In the genomic region with DNA sequence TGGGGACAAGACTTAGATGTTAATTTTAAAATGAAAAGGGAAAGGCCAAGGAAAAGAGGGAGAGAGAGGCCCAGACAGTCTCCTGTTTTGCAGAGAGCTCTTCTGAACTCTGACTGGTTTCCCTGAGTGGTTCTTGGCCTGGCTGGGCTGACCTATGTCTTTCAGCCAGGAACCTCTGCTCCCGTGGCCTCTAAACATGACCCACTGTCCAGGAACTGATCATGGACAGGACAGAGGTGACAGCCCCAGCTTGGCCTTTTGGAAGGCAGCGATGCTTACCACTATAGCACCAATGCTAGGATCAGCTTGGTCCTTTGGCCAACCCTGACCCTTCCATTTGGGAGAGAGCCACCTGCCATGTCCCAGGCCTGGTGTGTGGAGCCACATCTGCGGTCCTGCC, we compare ENCODE assay signal across 20 cellular contexts. TPM values are rescaled to one million over a fixed set of nuclear protein-coding genes. Genes with fewer than 3 reads are reported as not detected.
"Had no signal": no experiment of that assay in that cellular context is flagged by ENCODE, and none has a peak within 500 bp of the region (broad histone marks: within the 10 kb centered on the region; RNA-seq: fewer than 3 reads in every experiment).

No MANE protein-coding gene starts in this region.

- H3K27me3 ChIP-seq: hepatocyte, neutrophil, stomach, thyroid gland, upper lobe of right lung had no signal

- H3K9me3 ChIP-seq: neutrophil, sigmoid colon, stomach, thyroid gland, upper lobe of right lung had no signal

- H2AFZ ChIP-seq: hepatocyte had no signal

- H3K4me2 ChIP-seq: hepatocyte had no signal

- FAIRE-seq: bronchial epithelial cell, endothelial cell of umbilical vein had no signal

- H3K27ac ChIP-seq: hepatocyte, neutrophil, sigmoid colon, skin epidermis, upper lobe of right lung had no signal

- DNase-seq: effector CD4-positive, alpha-beta T cell; endodermal cell; erythroblast; foreskin melanocyte; mesenchymal stem cell; midbrain; posterior cingulate gyrus; sigmoid colon; stimulated activated CD4-positive, alpha-beta T cell treated with anti-CD3 and anti-CD28 coated beads, Interleukin-12 subunit alpha, Interleukin-12 subunit beta, amount 100 ng/mL, for 4 hours; stimulated activated naive CD4-positive, alpha-beta T cell; stomach; upper lobe of right lung had no signal

- H3K4me3 ChIP-seq: hepatocyte, lung, sigmoid colon, skin epidermis, stomach, thyroid gland, upper lobe of right lung had no signal

- H3K79me2 ChIP-seq: hepatocyte had no signal

- ATAC-seq: natural killer cell treated with Interleukin-12 subunit alpha and Interleukin-12 subunit beta and Interleukin-15 and Interleukin-18, amount 100 ng/mL, for 72 hours; upper lobe of right lung had no signal

- H3K36me3 ChIP-seq: neutrophil, sigmoid colon, stomach, thyroid gland, upper lobe of right lung had no signal

RNA-seq across cellular contexts. Expression of a gene that starts 55.2 kb away (rescaled TPM):
- total RNA-seq: endothelial cell of umbilical vein; natural killer cell treated with Interleukin-12 subunit alpha and Interleukin-12 subunit beta and Interleukin-15 and Interleukin-18, amount 100 ng/mL, for 72 hours had no signal
- polyA plus RNA-seq: endothelial cell of umbilical vein had no signal
